Comparison of ENCODE assay signal across 8 cellular contexts in genomic region chr2:191013617-191013875, GRCh38. TPM values are rescaled to one million over a fixed set of nuclear protein-coding genes. Genes with fewer than 3 reads are reported as not detected.
DNase-seq lines count a peak whose midpoint lies in the region; ATAC-seq and TF ChIP-seq lines count a peak whose summit lies in the region.

No MANE protein-coding gene starts in this region.

- intact Hi-C loops in body of pancreas (cut with DNase I) (no loop called here), right lobe of liver (cut with DNase I) (no loop called here)

- no peaks in the 10 kb centered on the region for H3K9me2 ChIP-seq in SK-N-SH

- POLR2A ChIA-PET in SK-N-SH (lab: Yijun Ruan, JAX) = no interaction called here

- TF ChIP-seq POLR2A in body of pancreas (IDR thresholded peaks at IDR 0.05) = no peak
- no peak for TF ChIP-seq POLR2A in right lobe of liver (IDR thresholded peaks at IDR 0.05)
- no peak for TF ChIP-seq POLR2A in upper lobe of left lung (IDR thresholded peaks at IDR 0.05)

- peak overlapping the region; percentile 79 for H2AFZ ChIP-seq in SK-N-SH (ENCODE audit: low read depth)

- peak overlapping the region; percentile 74 for H3K4me2 ChIP-seq in SK-N-SH

- CTCF ChIA-PET in SK-N-SH (lab: Yijun Ruan, JAX) = no interaction called here

- H3K4me3 ChIP-seq in SK-N-SH (ENCODE audit: low read depth in 2 of 2, low read length in 1 of 2) (peak overlapping the region; percentile 86 to 94), body of pancreas (peak overlapping the region; percentile 75 to 91), right lobe of liver (peak overlapping the region; percentile 74 to 86 (median 83)), upper lobe of left lung (peak overlapping the region; percentile 68 to 88 (median 84))

- H3K27me3 ChIP-seq in SK-N-SH (ENCODE audit: insufficient read depth) (no peaks in the 10 kb centered on the region), body of pancreas (no peaks in the 10 kb centered on the region), right lobe of liver (no peaks in the 10 kb centered on the region), upper lobe of left lung (no peaks in the 10 kb centered on the region)

- H3K9ac ChIP-seq in SK-N-SH = peak overlapping the region; percentile 75

- peaks cover 9 to 23% of the 10 kb centered on the region in 2 experiments for H3K36me3 ChIP-seq in SK-N-SH (replicated peaks in 1 of 2; ENCODE audit: control insufficient read depth in 1 of 2, insufficient read depth in 2 of 2, low read length in 1 of 2)
- H3K36me3 ChIP-seq in body of pancreas (replicated peaks in 1 of 2; ENCODE audit: insufficient read depth in 1 of 2, low read depth in 2 of 2) = no peaks in the 10 kb centered on the region
- H3K36me3 ChIP-seq in right lobe of liver = peaks cover 0 to 15% (median 7%) of the 10 kb centered on the region in 4 donors
- peaks cover 0 to 19% (median 3%) of the 10 kb centered on the region in 4 donors for H3K36me3 ChIP-seq in upper lobe of left lung

- DNase-seq in SK-N-SH = no peak
- DNase-seq in body of pancreas = peak in 1 of 4 donors; percentile 28
- no peak for DNase-seq in right lobe of liver
- DNase-seq in upper lobe of left lung = no peak
- DNase-seq in COLO829 (ENCODE audit: low spot score) = no peak

- TF ChIP-seq RAD21 in SK-N-SH (IDR thresholded peaks at IDR 0.05; ENCODE audit: low read length) = no peak

- ATAC-seq in SK-N-SH treated with all-trans-retinoic acid at 6 μM for 48 hours = no peak
- no peak for ATAC-seq in body of pancreas
- peak in 1 of 4 donors; percentile 4 for ATAC-seq in right lobe of liver
- ATAC-seq in upper lobe of left lung (ENCODE audit: low FRiP score in 2 of 2) = no peak
- ATAC-seq in GM19023 (IDR thresholded peaks at IDR 0.05; ENCODE audit: unreplicated experiment) = no peak
- ATAC-seq in HG03159 (IDR thresholded peaks at IDR 0.05; ENCODE audit: unreplicated experiment) = no peak

- H3K79me2 ChIP-seq in SK-N-SH (ENCODE audit: insufficient read depth) = peaks cover 38% of the 10 kb centered on the region

- WGBS in SK-N-SH (ENCODE audit: low lambda C conversion rate) = 0% methylated on average over 8 of the region's 11 CpGs
- WGBS in body of pancreas, 2 donors = 0% methylated on average over 11 of the region's 11 CpGs
- 0% methylated on average over 7 of the region's 11 CpGs for WGBS in right lobe of liver (ENCODE audit: insufficient coverage, low coverage, low lambda C conversion rate, missing lambda C conversion rate)
- 0% methylated on average over 11 of the region's 11 CpGs for WGBS in upper lobe of left lung, 2 donors

- H3K9me3 ChIP-seq in SK-N-SH (no peaks in the 10 kb centered on the region), body of pancreas (no peaks in the 10 kb centered on the region), right lobe of liver (no peaks in the 10 kb centered on the region), upper lobe of left lung (no peaks in the 10 kb centered on the region)

- no peaks in the 10 kb centered on the region for H3F3A ChIP-seq in SK-N-SH (replicated peaks; ENCODE audit: insufficient read depth)

- no peaks in the 10 kb centered on the region for H4K20me1 ChIP-seq in SK-N-SH (ENCODE audit: insufficient read depth)

- peak overlapping the region; percentile 65 to 93 for H3K27ac ChIP-seq in SK-N-SH (ENCODE audit: low read depth in 2 of 2, low read length in 1 of 2)
- peak overlapping the region; percentile 91 to 99 (median 92) for H3K27ac ChIP-seq in body of pancreas
- peak overlapping the region; percentile 88 to 94 (median 88) for H3K27ac ChIP-seq in right lobe of liver
- peak overlapping the region; percentile 90 to 97 (median 93) for H3K27ac ChIP-seq in upper lobe of left lung

- H3K4me1 ChIP-seq in SK-N-SH (ENCODE audit: control insufficient read depth in 1 of 2, insufficient read depth in 2 of 2, low read depth in 1 of 2, low read length in 1 of 2) (peaks cover 6 to 19% of the 10 kb centered on the region in 2 experiments; a peak in 2 of 4 replicates), body of pancreas (peaks cover 33% of the 10 kb centered on the region), right lobe of liver (peaks cover 0 to 15% (median 6%) of the 10 kb centered on the region in 4 donors), upper lobe of left lung (peaks cover 33 to 45% (median 41%) of the 10 kb centered on the region in 4 donors)

- TF ChIP-seq CTCF in SK-N-SH (IDR thresholded peaks at IDR 0.05) (no peak), body of pancreas (IDR thresholded peaks at IDR 0.05) (no peak), right lobe of liver (IDR thresholded peaks at IDR 0.05) (no peak), upper lobe of left lung (IDR thresholded peaks at IDR 0.05) (no peak)

- TF ChIP-seq EP300 in SK-N-SH (IDR thresholded peaks at IDR 0.05; ENCODE audit: borderline replicate concordance in 1 of 2, low read depth in 1 of 2, low read length in 1 of 2) (no peak), upper lobe of left lung (IDR thresholded peaks at IDR 0.05) (no peak)

TF ChIP-seq in SK-N-SH, 30 proteins besides CTCF, POLR2A, EP300 and RAD21 (continues in another document):
- no peak for TF ChIP-seq EZH2phosphoT487 (IDR thresholded peaks at IDR 0.05; ENCODE audit: borderline replicate concordance, low read depth)
- no peak for TF ChIP-seq FOSL2 (IDR thresholded peaks at IDR 0.05; ENCODE audit: borderline replicate concordance, low read depth)
- no peak for TF ChIP-seq RXRA (IDR thresholded peaks at IDR 0.05; ENCODE audit: borderline replicate concordance, low read depth)
- TF ChIP-seq RFX5 (IDR thresholded peaks at IDR 0.05; ENCODE audit: low read length) = no peak
- TF ChIP-seq NFIC (IDR thresholded peaks at IDR 0.05; ENCODE audit: borderline replicate concordance) = no peak
- no peak for TF ChIP-seq CHD2 (IDR thresholded peaks at IDR 0.05; ENCODE audit: low read length, partially characterized antibody)
- no peak for TF ChIP-seq TCF12 (IDR thresholded peaks at IDR 0.05)
- no peak for TF ChIP-seq USF1 (IDR thresholded peaks at IDR 0.05; ENCODE audit: borderline replicate concordance, low read depth)
- TF ChIP-seq MEF2A (IDR thresholded peaks at IDR 0.05; ENCODE audit: borderline replicate concordance, low read depth) = no peak
- TF ChIP-seq FOXJ3 (CRISPR knock-in tag; IDR thresholded peaks at IDR 0.05) = no peak
- no peak for TF ChIP-seq PBX3 (IDR thresholded peaks at IDR 0.05)
- TF ChIP-seq JUND (IDR thresholded peaks at IDR 0.05) = no peak

TF ChIP-seq in SK-N-SH treated with all-trans-retinoic acid at 6 μM for 48 hours, 23 proteins besides CTCF, POLR2A, EP300 and RAD21:
- no peak for TF ChIP-seq ISL1 (CRISPR knock-in tag; IDR thresholded peaks at IDR 0.05)
- no peak for TF ChIP-seq CSDC2 (CRISPR knock-in tag; IDR thresholded peaks at IDR 0.05)
- TF ChIP-seq CSRNP3 (CRISPR knock-in tag; IDR thresholded peaks at IDR 0.05) = no peak
- TF ChIP-seq RARB (CRISPR knock-in tag; IDR thresholded peaks at IDR 0.05) = no peak
- TF ChIP-seq OSR1 (CRISPR knock-in tag; IDR thresholded peaks at IDR 0.05) = no peak
- TF ChIP-seq ZFP30 (CRISPR knock-in tag; IDR thresholded peaks at IDR 0.05) = no peak

RNA-seq across cellular contexts. Expression of gene STAT1, which starts 0.4 kb away (rescaled TPM):
- 22.1 and 26.9 TPM in 2 replicates for polyA plus RNA-seq in SK-N-SH (2012; rRNA removed)
- polyA plus RNA-seq in SK-N-SH (2012; cell fraction: cytosol; rRNA removed) = 25.8 and 27.2 TPM in 2 replicates
- polyA plus RNA-seq in SK-N-SH (2012; cell fraction: nucleus; rRNA removed) = 25.9 and 30.7 TPM in 2 replicates
- total RNA-seq in body of pancreas (10 to 100 TPM; 30.1 to 56.4 TPM), right lobe of liver (10 to 100 TPM; 28.9 to 72.3 (median 48.5) TPM), upper lobe of left lung (100 to 1,000 TPM in 2 of 6 donors, 10 to 100 TPM in 4; 69.3 to 120 (median 83.1) TPM)
